17 cellular contexts compared by ENCODE assay signal in genomic region chr18:76371301-76371700, GRCh38.
"Had no signal": no experiment of that assay in that cellular context is flagged by ENCODE, and none has a peak within 500 bp of the region (broad histone marks: within the 10 kb centered on the region; RNA-seq: fewer than 3 reads in every experiment).

No MANE protein-coding gene starts in this region.

- H3K27ac Mint-ChIP-seq: mesothelial cell of epicardium; natural killer cell; stimulated activated effector memory CD8-positive, alpha-beta T cell treated with anti-CD3 and anti-CD28 coated beads, Interleukin-12 subunit alpha, Interleukin-12 subunit beta, amount 100 ng/mL, for 72 hours had no signal

- H3K4me3 ChIP-seq: dorsolateral prefrontal cortex, esophagus muscularis mucosa, gastrocnemius medialis, tibial artery, upper lobe of right lung, vagina had no signal

- H3K4me1 Mint-ChIP-seq: mesothelial cell of epicardium had no signal

- H3K9me3 Mint-ChIP-seq: natural killer cell had no signal

- H3K36me3 ChIP-seq: vagina had no signal

- H3K4me1 ChIP-seq: gastrocnemius medialis, tibial artery, upper lobe of right lung had no signal

- H3K9me3 ChIP-seq: esophagus muscularis mucosa, gastrocnemius medialis, neutrophil, tibial artery, upper lobe of right lung, vagina had no signal

- H3K4me3 Mint-ChIP-seq: mesothelial cell of epicardium; natural killer cell; stimulated activated effector memory CD8-positive, alpha-beta T cell treated with anti-CD3 and anti-CD28 coated beads, Interleukin-12 subunit alpha, Interleukin-12 subunit beta, amount 100 ng/mL, for 72 hours had no signal

- H3K27ac ChIP-seq: dorsolateral prefrontal cortex, esophagus muscularis mucosa, gastrocnemius medialis, neutrophil, tibial artery, upper lobe of right lung, vagina had no signal

- H3K27me3 ChIP-seq: dorsolateral prefrontal cortex, esophagus muscularis mucosa, gastrocnemius medialis, neutrophil, tibial artery, upper lobe of right lung, vagina had no signal

- DNase-seq: cortex of kidney; effector CD8-positive, alpha-beta T cell; gastrocnemius medialis; islet precursor cell; natural killer cell; stimulated activated CD4-positive, alpha-beta T cell treated with anti-CD3 and anti-CD28 coated beads, Interleukin-4, amount 100 ng/mL, for 1 hour; stimulated activated CD8-positive, alpha-beta memory T cell treated with anti-CD3 and anti-CD28 coated beads, Interleukin-4, amount 100 ng/mL, for 48 hours; stimulated activated naive CD8-positive, alpha-beta T cell treated with anti-CD3 and anti-CD28 coated beads, Interleukin-15, Interleukin-2, amounts not matched to agents 100 U/mL and 50 U/mL, for 24 hours; upper lobe of right lung had no signal

- H3K36me3 Mint-ChIP-seq: natural killer cell had no signal

- ATAC-seq: gastrocnemius medialis; left lobe of liver; natural killer cell; stimulated activated effector memory CD8-positive, alpha-beta T cell treated with anti-CD3 and anti-CD28 coated beads, Interleukin-12 subunit alpha, Interleukin-12 subunit beta, amount 100 ng/mL, for 72 hours; stimulated activated naive CD8-positive, alpha-beta T cell treated with anti-CD3 and anti-CD28 coated beads, Interleukin-15, Interleukin-2, amounts not matched to agents 100 U/mL and 50 U/mL, for 24 hours; upper lobe of right lung had no signal
